ENCODE assay signal across 1 cellular context in the genomic region with DNA sequence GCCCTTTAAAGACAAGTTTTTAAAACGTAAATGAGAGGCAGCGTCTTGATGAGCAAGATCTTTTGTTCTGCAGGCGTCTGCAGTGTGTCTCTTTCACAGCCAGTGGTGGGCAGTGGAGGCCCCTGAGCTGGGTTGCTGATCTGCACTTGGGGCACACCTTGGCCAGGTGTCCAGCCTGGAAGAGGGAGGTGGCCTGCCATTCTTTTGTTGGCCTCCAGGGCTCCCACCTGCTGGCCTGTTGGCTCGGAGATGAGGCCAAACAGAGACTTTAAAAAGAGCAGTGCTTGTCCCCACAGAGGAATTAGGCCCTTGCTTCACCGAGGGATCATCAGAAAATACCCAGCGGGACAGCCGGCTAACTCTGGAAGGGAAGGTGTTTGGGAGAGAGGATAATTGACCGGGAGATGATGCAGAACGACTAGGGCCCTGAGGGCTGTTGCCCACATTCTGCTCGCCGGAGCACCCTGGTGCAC.
TF ChIP-seq lines count a peak whose summit lies in the region.

No MANE protein-coding gene starts in this region.

TF ChIP-seq in H1, 55 proteins besides CTCF, POLR2A, EP300 and RAD21 (continued from another document):
- TF ChIP-seq, protein P1, sequence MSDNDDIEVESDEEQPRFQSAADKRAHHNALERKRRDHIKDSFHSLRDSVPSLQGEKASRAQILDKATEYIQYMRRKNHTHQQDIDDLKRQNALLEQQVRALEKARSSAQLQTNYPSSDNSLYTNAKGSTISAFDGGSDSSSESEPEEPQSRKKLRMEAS (IDR thresholded peaks at IDR 0.05), result peak; percentile 15; the same call in 1 of the 2 replicates
- peak; percentile 80 for TF ChIP-seq TCF12 (IDR thresholded peaks at IDR 0.05; ENCODE audit: low read depth, low read length)
- TF ChIP-seq HDAC6 (IDR thresholded peaks at IDR 0.05; ENCODE audit: low read depth, low read length), result no peak
